Comparison of ENCODE assay signal across 5 cellular contexts in genomic region chr2:19644763-19645162, GRCh38.
"Had no signal": no experiment of that assay in that cellular context is flagged by ENCODE, and none has a peak within 500 bp of the region (broad histone marks: within the 10 kb centered on the region; RNA-seq: fewer than 3 reads in every experiment).

No MANE protein-coding gene starts in this region.

- H3K27ac ChIP-seq: HL-60 had no signal

- H3K4me3 ChIP-seq: K562 had no signal

- DNase-seq: IMR-90, KBM-7, KG1 had no signal
